10 cellular contexts compared by ENCODE assay signal in genomic region chr17:68491864-68492263, GRCh38. TPM values are rescaled to one million over a fixed set of nuclear protein-coding genes. Genes with fewer than 3 reads are reported as not detected.
A peak's percentile ranks its signal among the peaks of the same experiment; 100 is the strongest.
DNase-seq lines count a peak whose midpoint lies in the region; ATAC-seq and TF ChIP-seq lines count a peak whose summit lies in the region.
"Had no signal": no experiment of that assay in that cellular context is flagged by ENCODE, and none has a peak within 500 bp of the region (broad histone marks: within the 10 kb centered on the region; RNA-seq: fewer than 3 reads in every experiment).

No MANE protein-coding gene starts in this region.

- ATAC-seq in body of pancreas (peak; percentile 76), right lobe of liver (peak; percentile 11 to 26 (median 18)), thoracic aorta (ENCODE audit: insufficient number of reproducible peaks, low FRiP score, low read depth) (no peak)
- ATAC-seq: A549 had no signal

- no peak overlapping the region for H3K4me3 ChIP-seq in body of pancreas
- no peak overlapping the region for H3K4me3 ChIP-seq in right lobe of liver
- H3K4me3 ChIP-seq in thoracic aorta: peak overlapping the region; percentile 0
- no peak overlapping the region for H3K4me3 ChIP-seq in coronary artery
- H3K4me3 ChIP-seq: A549 had no signal

- H3K27me3 ChIP-seq in body of pancreas (no peaks in the 10 kb centered on the region), right lobe of liver (no peaks in the 10 kb centered on the region), thoracic aorta (replicated peaks; ENCODE audit: insufficient read depth) (no peaks in the 10 kb centered on the region)

- H3K9me3 ChIP-seq in body of pancreas (no peaks in the 10 kb centered on the region), right lobe of liver (no peaks in the 10 kb centered on the region), thoracic aorta (no peaks in the 10 kb centered on the region)
- H3K9me3 ChIP-seq: A549 had no signal

- H3K4me1 ChIP-seq in body of pancreas (peaks cover 31% of the 10 kb centered on the region), right lobe of liver (peaks cover 0 to 6% (median 0%) of the 10 kb centered on the region in 4 donors), thoracic aorta (ENCODE audit: control insufficient read depth in 1 of 2, low read depth in 2 of 2) (peaks cover 6 to 17% of the 10 kb centered on the region in 2 donors)
- H3K4me1 ChIP-seq: A549 had no signal

- TF ChIP-seq POLR2A in body of pancreas (IDR thresholded peaks at IDR 0.05): peak in 1 of 3 donors; percentile 40
- TF ChIP-seq POLR2A in right lobe of liver (IDR thresholded peaks at IDR 0.05): no peak

- intact Hi-C loops in body of pancreas (cut with DNase I): no loop called here
- intact Hi-C loops in right lobe of liver (cut with DNase I): no loop called here

- TF ChIP-seq CTCF in body of pancreas (IDR thresholded peaks at IDR 0.05): no peak
- TF ChIP-seq CTCF in right lobe of liver (IDR thresholded peaks at IDR 0.05): no peak
- no peak for TF ChIP-seq CTCF in thoracic aorta (IDR thresholded peaks at IDR 0.05)
- no peak for TF ChIP-seq CTCF in coronary artery (IDR thresholded peaks at IDR 0.05)

- H3K36me3 ChIP-seq in body of pancreas (replicated peaks in 1 of 2; ENCODE audit: insufficient read depth in 1 of 2, low read depth in 2 of 2) (no peaks in the 10 kb centered on the region), right lobe of liver (no peaks in the 10 kb centered on the region), thoracic aorta (no peaks in the 10 kb centered on the region)

- peak; percentile 12 for DNase-seq in NCI-H82 (lab: John Stamatoyannopoulos, UW)
- DNase-seq in NCI-H82 treated with DMSO at 0.1 percent for 48 hours (lab: John Stamatoyannopoulos, UW; ENCODE audit: unreplicated experiment): no peak
- DNase-seq in body of pancreas: peak; percentile 68 to 80 (median 74)
- DNase-seq in right lobe of liver: no peak
- no peak for DNase-seq in thoracic aorta (ENCODE audit: low spot score)
- no peak for DNase-seq in T-helper 1 cell
- no peak for DNase-seq in coronary artery (ENCODE audit: low spot score)
- DNase-seq in activated naive CD4-positive, alpha-beta T cell treated with Interleukin-2 at 50 U/mL for 16 hours: no peak
- DNase-seq: erythroblast had no signal

- H3K27ac ChIP-seq in body of pancreas (peak overlapping the region; percentile 46 to 84 (median 82)), right lobe of liver (peak overlapping the region in 1 of 3 donors; percentile 34), thoracic aorta (no peak overlapping the region), coronary artery (peak overlapping the region in 1 of 2 donors; percentile 52)
- H3K27ac ChIP-seq: A549 had no signal

- WGBS in body of pancreas, 2 donors: 19 to 30% methylated on average over 7 to 8 of the region's 8 CpGs
- WGBS in right lobe of liver (ENCODE audit: insufficient coverage, low coverage, low lambda C conversion rate, missing lambda C conversion rate): 53% methylated on average over 7 of the region's 8 CpGs

RNA-seq across cellular contexts. Expression of gene PRKAR1A, which starts 20.4 kb away (rescaled TPM):
- total RNA-seq in body of pancreas: 10 to 100 TPM; 71.2 to 80.7 TPM
- total RNA-seq in right lobe of liver: 100 to 1,000 TPM; 109 to 172 (median 136) TPM
- 100 to 1,000 TPM; 345 to 412 TPM for total RNA-seq in thoracic aorta

RNA-seq across cellular contexts. Expression of gene WIPI1, which starts 34.6 kb away (rescaled TPM):
- total RNA-seq in body of pancreas (10 to 100 TPM; 20.5 to 22.4 TPM), right lobe of liver (10 to 100 TPM; 18.0 to 23.8 (median 19.9) TPM), thoracic aorta (10 to 100 TPM; 54.2 to 58.3 TPM)

Comparison
In these comparisons a context has a peak if more than half of its experiments do, and no peak if none do; other contexts are left out.
1. DNase-seq: peak in NCI-H82 (single experiment) and body of pancreas (4 of 4); none in NCI-H82 treated with DMSO at 0.1 percent for 48 hours (single experiment), right lobe of liver (0 of 3), thoracic aorta (single experiment), T-helper 1 cell (0 of 5), coronary artery (single experiment) and activated naive CD4-positive, alpha-beta T cell treated with Interleukin-2 at 50 U/mL for 16 hours (single experiment).
2. H3K27ac ChIP-seq: peak in body of pancreas (4 of 4); none in thoracic aorta (0 of 2).